13 cellular contexts compared by ENCODE assay signal in genomic region chr14:21044106-21044618, GRCh38. TPM values are rescaled to one million over a fixed set of nuclear protein-coding genes. Genes with fewer than 3 reads are reported as not detected.
DNase-seq lines count a peak whose midpoint lies in the region; ATAC-seq lines count a peak whose summit lies in the region.
"Had no signal": no experiment of that assay in that cellular context is flagged by ENCODE, and none has a peak within 500 bp of the region (broad histone marks: within the 10 kb centered on the region; RNA-seq: fewer than 3 reads in every experiment).

No MANE protein-coding gene starts in this region.

- CTCF ChIA-PET in naive thymus-derived CD4-positive, alpha-beta T cell (lab: Charles Lee) = interaction anchor here (2.5 kb wide), 1 partner anchor 30 kb away, joined by 29 read pairs; no protein-coding TSS in a partner anchor

- H4K8ac ChIP-seq in neuronal stem cell (ENCODE audit: low read depth, low read length) = no peak overlapping the region

- no peaks in the 10 kb centered on the region for H3K9me3 Mint-ChIP-seq in naive thymus-derived CD4-positive, alpha-beta T cell
- H3K9me3 Mint-ChIP-seq: stimulated activated memory B cell treated with anti-CD40 and anti-IgM and Interleukin-4, amounts not matched to agents 10 μg/mL and 1 μg/mL and 100 μg/mL, for 72 hours had no signal

- H2AK5ac ChIP-seq in neuronal stem cell (ENCODE audit: low read depth, low read length) = no peak overlapping the region

- H3K9me3 ChIP-seq in naive thymus-derived CD4-positive, alpha-beta T cell (ENCODE audit: control insufficient read depth in 2 of 3, low read length in 3 of 3) = no peaks in the 10 kb centered on the region
- no peaks in the 10 kb centered on the region for H3K9me3 ChIP-seq in neuronal stem cell (replicated peaks in 1 of 2; ENCODE audit: control insufficient read depth in 2 of 2, insufficient read depth in 1 of 2, low read depth in 1 of 2, low read length in 2 of 2)

- intact Hi-C loops in naive thymus-derived CD4-positive, alpha-beta T cell (cut with micrococcal nuclease) = loop anchor here in 1 of 2 donors (5.0 kb wide), 1 partner anchor 347 kb away; no protein-coding TSS in a partner anchor

- H3K36me3 Mint-ChIP-seq in naive thymus-derived CD4-positive, alpha-beta T cell = no peaks in the 10 kb centered on the region
- H3K36me3 Mint-ChIP-seq: stimulated activated memory B cell treated with anti-CD40 and anti-IgM and Interleukin-4, amounts not matched to agents 10 μg/mL and 1 μg/mL and 100 μg/mL, for 72 hours had no signal

- no peak overlapping the region for H2BK15ac ChIP-seq in neuronal stem cell (ENCODE audit: low read length)

- no peak overlapping the region for H4K91ac ChIP-seq in neuronal stem cell (ENCODE audit: low read depth, low read length, poor library complexity)

- H3K27me3 ChIP-seq in naive thymus-derived CD4-positive, alpha-beta T cell (ENCODE audit: control insufficient read depth in 2 of 2, insufficient read depth in 2 of 2, low read length in 2 of 2) = no peaks in the 10 kb centered on the region
- peaks cover 0 to 41% (median 0%) of the 10 kb centered on the region in 3 experiments for H3K27me3 ChIP-seq in neuronal stem cell (ENCODE audit: control insufficient read depth in 3 of 3, insufficient read depth in 3 of 3, low read depth in 1 of 3, low read length in 3 of 3)

- H3K27ac Mint-ChIP-seq in naive thymus-derived CD4-positive, alpha-beta T cell = no peak overlapping the region
- H3K27ac Mint-ChIP-seq: stimulated activated memory B cell treated with anti-CD40 and anti-IgM and Interleukin-4, amounts not matched to agents 10 μg/mL and 1 μg/mL and 100 μg/mL, for 72 hours had no signal

- no peaks in the 10 kb centered on the region for H3K4me1 ChIP-seq in naive thymus-derived CD4-positive, alpha-beta T cell (ENCODE audit: control insufficient read depth in 2 of 2, insufficient read depth in 2 of 2, low read length in 2 of 2)
- H3K4me1 ChIP-seq in neuronal stem cell (ENCODE audit: control insufficient read depth in 2 of 2, insufficient read depth in 1 of 2, low read depth in 1 of 2, low read length in 2 of 2) = no peaks in the 10 kb centered on the region

- DNase-seq in DMS153 treated with DMSO at 0.1 percent for 48 hours (lab: John Stamatoyannopoulos, UW; ENCODE audit: unreplicated experiment) (peak; percentile 9), NCI-H1105 treated with DMSO at 0.1 percent for 48 hours (lab: John Stamatoyannopoulos, UW) (peak; percentile 28), AG20443 (ENCODE audit: low spot score) (no peak), NCI-H2107 (lab: John Stamatoyannopoulos, UW) (no peak), NCI-H2081 treated with DMSO at 0.1 percent for 48 hours (lab: John Stamatoyannopoulos, UW) (no peak), neuronal stem cell (ENCODE audit: low spot score) (no peak)
- DNase-seq in central memory CD4-positive, alpha-beta T cell = peak; percentile 16
- DNase-seq in naive thymus-derived CD4-positive, alpha-beta T cell = no peak
- DNase-seq: amniotic stem cell, Calu3 had no signal

- H2BK120ac ChIP-seq in neuronal stem cell (ENCODE audit: low read depth, low read length) = no peak overlapping the region

- no peak overlapping the region for H3K23ac ChIP-seq in neuronal stem cell (ENCODE audit: low read depth, low read length, poor library complexity)

- no peak overlapping the region for H3K4me2 ChIP-seq in neuronal stem cell (ENCODE audit: insufficient read depth, low read length, poor library complexity, severe bottlenecking)

- H3K4ac ChIP-seq in neuronal stem cell (ENCODE audit: low read length) = no peak overlapping the region

- no peak overlapping the region for H3K18ac ChIP-seq in neuronal stem cell (ENCODE audit: low read length)

- H3K27me3 Mint-ChIP-seq in naive thymus-derived CD4-positive, alpha-beta T cell = peaks cover 3 to 36% (median 13%) of the 10 kb centered on the region in 5 donors

- no peak overlapping the region for H3K14ac ChIP-seq in neuronal stem cell (ENCODE audit: low read length)

- no peak overlapping the region for H2AFZ ChIP-seq in neuronal stem cell (ENCODE audit: low read length)

- ATAC-seq in naive thymus-derived CD4-positive, alpha-beta T cell = peak; percentile 46
- ATAC-seq: stimulated activated memory B cell treated with anti-CD40 and anti-IgM and Interleukin-4, amounts not matched to agents 10 μg/mL and 1 μg/mL and 100 μg/mL, for 72 hours had no signal

- H3K9ac ChIP-seq in neuronal stem cell (ENCODE audit: low read depth, low read length, poor library complexity) = no peak overlapping the region

- no peaks in the 10 kb centered on the region for H3K79me1 ChIP-seq in neuronal stem cell (ENCODE audit: low read depth, low read length)

- no peak overlapping the region for H3K4me3 ChIP-seq in naive thymus-derived CD4-positive, alpha-beta T cell (ENCODE audit: low read length)
- H3K4me3 ChIP-seq in neuronal stem cell (ENCODE audit: low read length in 2 of 2) = no peak overlapping the region

- H2BK12ac ChIP-seq in neuronal stem cell (ENCODE audit: low read length) = no peak overlapping the region

- no peak overlapping the region for H3K4me3 Mint-ChIP-seq in naive thymus-derived CD4-positive, alpha-beta T cell
- H3K4me3 Mint-ChIP-seq: stimulated activated memory B cell treated with anti-CD40 and anti-IgM and Interleukin-4, amounts not matched to agents 10 μg/mL and 1 μg/mL and 100 μg/mL, for 72 hours had no signal

- POLR2A ChIA-PET in naive thymus-derived CD4-positive, alpha-beta T cell (lab: Charles Lee) = no interaction called here

- H2BK5ac ChIP-seq in neuronal stem cell (ENCODE audit: low read length) = no peak overlapping the region

- WGBS in neuronal stem cell (ENCODE audit: extremely low coverage in 2 of 2, insufficient read length in 2 of 2, insufficient replicate concordance in 1 of 2), 2 donors = no CpG with 5 or more reads among the region's 5 CpGs

- no peaks in the 10 kb centered on the region for H3K36me3 ChIP-seq in naive thymus-derived CD4-positive, alpha-beta T cell (ENCODE audit: control insufficient read depth in 2 of 3, insufficient read depth in 3 of 3, low read length in 3 of 3)
- H3K36me3 ChIP-seq in neuronal stem cell (replicated peaks in 1 of 2; ENCODE audit: control insufficient read depth in 2 of 2, insufficient read depth in 2 of 2, low read length in 2 of 2) = no peaks in the 10 kb centered on the region

- peaks cover 2 to 9% (median 8%) of the 10 kb centered on the region in 7 donors for H3K4me1 Mint-ChIP-seq in naive thymus-derived CD4-positive, alpha-beta T cell
- H3K4me1 Mint-ChIP-seq: stimulated activated memory B cell treated with anti-CD40 and anti-IgM and Interleukin-4, amounts not matched to agents 10 μg/mL and 1 μg/mL and 100 μg/mL, for 72 hours had no signal

- H3K27ac ChIP-seq in naive thymus-derived CD4-positive, alpha-beta T cell (ENCODE audit: low read depth, low read length) = no peak overlapping the region
- H3K27ac ChIP-seq in neuronal stem cell (replicated peaks; ENCODE audit: low read length) = no peak overlapping the region

RNA-seq across cellular contexts. Expression of gene RNASE7, which starts 2.0 kb away (rescaled TPM):
- not detected for total RNA-seq in naive thymus-derived CD4-positive, alpha-beta T cell
- polyA plus RNA-seq in naive thymus-derived CD4-positive, alpha-beta T cell = not detected
- not detected for polyA plus RNA-seq in neuronal stem cell (2013, experiment 1 of 2)
- polyA plus RNA-seq in neuronal stem cell (2013, experiment 2 of 2) = not detected
- total RNA-seq: Calu3, myocyte, NCI-H460 had no signal

RNA-seq across cellular contexts. Expression of gene RNASE13, which starts 9.6 kb away (rescaled TPM):
- not detected for total RNA-seq in naive thymus-derived CD4-positive, alpha-beta T cell
- not detected for polyA plus RNA-seq in naive thymus-derived CD4-positive, alpha-beta T cell
- polyA plus RNA-seq in neuronal stem cell (2013, experiment 1 of 2) = 0.01 TPM
- polyA plus RNA-seq in neuronal stem cell (2013, experiment 2 of 2) = not detected
- total RNA-seq: Calu3, myocyte, NCI-H460 had no signal

RNA-seq across cellular contexts. Expression of gene RNASE8, which starts 13.5 kb away (rescaled TPM):
- total RNA-seq in naive thymus-derived CD4-positive, alpha-beta T cell = not detected
- not detected for polyA plus RNA-seq in naive thymus-derived CD4-positive, alpha-beta T cell
- polyA plus RNA-seq in neuronal stem cell (2013, experiment 1 of 2) = not detected
- not detected for polyA plus RNA-seq in neuronal stem cell (2013, experiment 2 of 2)
- total RNA-seq: Calu3, myocyte, NCI-H460 had no signal

RNA-seq across cellular contexts. Expression of gene TPPP2, which starts 14.1 kb away (rescaled TPM):
- total RNA-seq in naive thymus-derived CD4-positive, alpha-beta T cell = not detected
- polyA plus RNA-seq in naive thymus-derived CD4-positive, alpha-beta T cell = not detected
- polyA plus RNA-seq in neuronal stem cell (2013, experiment 1 of 2) = not detected
- not detected for polyA plus RNA-seq in neuronal stem cell (2013, experiment 2 of 2)
- total RNA-seq: Calu3, myocyte, NCI-H460 had no signal

RNA-seq across cellular contexts. Expression of gene NDRG2, which starts 19.3 kb away (rescaled TPM):
- total RNA-seq in naive thymus-derived CD4-positive, alpha-beta T cell = 10 to 100 TPM in 4 of 5 experiments, 1 to 10 TPM in 1; 5.9 to 39.9 (median 35.2) TPM
- polyA plus RNA-seq in naive thymus-derived CD4-positive, alpha-beta T cell = 10 to 100 TPM; 29.2 to 35.1 TPM
- 2.3 TPM for polyA plus RNA-seq in neuronal stem cell (2013, experiment 1 of 2)
- polyA plus RNA-seq in neuronal stem cell (2013, experiment 2 of 2) = 2.3 TPM

Comparison
In these comparisons a context has a peak if more than half of its experiments do, and no peak if none do; other contexts are left out.
1. DNase-seq: peak in DMS153 treated with DMSO at 0.1 percent for 48 hours (single experiment), NCI-H1105 treated with DMSO at 0.1 percent for 48 hours (single experiment) and central memory CD4-positive, alpha-beta T cell (single experiment); none in naive thymus-derived CD4-positive, alpha-beta T cell (0 of 9), AG20443 (single experiment), NCI-H2107 (single experiment), NCI-H2081 treated with DMSO at 0.1 percent for 48 hours (single experiment) and neuronal stem cell (single experiment).